In genomic region chr9:136593581-136593980, GRCh38 we compare ENCODE assay signal across 32 cellular contexts.
"Had no signal": no experiment of that assay in that cellular context is flagged by ENCODE, and none has a peak within 500 bp of the region (broad histone marks: within the 10 kb centered on the region; RNA-seq: fewer than 3 reads in every experiment).

No MANE protein-coding gene starts in this region.

- H3K36me3 ChIP-seq: adrenal gland, breast epithelium, cardiac muscle cell, esophagus squamous epithelium had no signal

- ATAC-seq: activated naive CD8-positive, alpha-beta T cell treated with anti-CD3 and anti-CD28 coated beads, Interleukin-2, amount 50 U/mL, for 24 hours; activated T-cell treated with anti-CD3 and anti-CD28 coated beads, Interleukin-2, amount 50 U/mL, for 72 hours; body of pancreas; effector memory CD8-positive, alpha-beta T cell; T-helper 17 cell had no signal

- H3K27ac Mint-ChIP-seq: activated CD4-positive, alpha-beta memory T cell treated with anti-CD3 and anti-CD28 coated beads, Interleukin-2, amount 10 ng/mL, durations not matched to agents 7 days and 5 days; activated CD4-positive, alpha-beta T cell treated with anti-CD3 and anti-CD28 coated beads, Interleukin-2, amount 10 ng/mL, durations not matched to agents 7 days and 5 days; activated naive CD8-positive, alpha-beta T cell treated with anti-CD3 and anti-CD28 coated beads for 36 hours; activated naive CD8-positive, alpha-beta T cell treated with anti-CD3 and anti-CD28 coated beads, Interleukin-2, amount 50 U/mL, for 24 hours; activated T-cell treated with anti-CD3 and anti-CD28 coated beads, Interleukin-2, amount 50 U/mL, for 24 hours; activated T-cell treated with anti-CD3 and anti-CD28 coated beads, Interleukin-2, amount 50 U/mL, for 72 hours; T-helper 17 cell had no signal

- H3K9me3 Mint-ChIP-seq: activated CD4-positive, alpha-beta memory T cell treated with anti-CD3 and anti-CD28 coated beads, Interleukin-2, amount 10 ng/mL, durations not matched to agents 7 days and 5 days; activated CD4-positive, alpha-beta T cell treated with anti-CD3 and anti-CD28 coated beads, Interleukin-2, amount 10 ng/mL, durations not matched to agents 7 days and 5 days; activated naive CD8-positive, alpha-beta T cell treated with anti-CD3 and anti-CD28 coated beads for 36 hours; activated naive CD8-positive, alpha-beta T cell treated with anti-CD3 and anti-CD28 coated beads, Interleukin-2, amount 50 U/mL, for 24 hours; activated T-cell treated with anti-CD3 and anti-CD28 coated beads, Interleukin-2, amount 50 U/mL, for 24 hours; activated T-cell treated with anti-CD3 and anti-CD28 coated beads, Interleukin-2, amount 50 U/mL, for 72 hours; central memory CD8-positive, alpha-beta T cell; effector memory CD8-positive, alpha-beta T cell had no signal

- H3K27me3 Mint-ChIP-seq: activated CD4-positive, alpha-beta memory T cell treated with anti-CD3 and anti-CD28 coated beads, Interleukin-2, amount 10 ng/mL, durations not matched to agents 7 days and 5 days; activated CD4-positive, alpha-beta T cell treated with anti-CD3 and anti-CD28 coated beads, Interleukin-2, amount 10 ng/mL, durations not matched to agents 7 days and 5 days; activated naive CD8-positive, alpha-beta T cell treated with anti-CD3 and anti-CD28 coated beads, Interleukin-2, amount 50 U/mL, for 24 hours had no signal

- H3K4me1 Mint-ChIP-seq: activated CD4-positive, alpha-beta memory T cell treated with anti-CD3 and anti-CD28 coated beads, Interleukin-2, amount 10 ng/mL, durations not matched to agents 7 days and 5 days had no signal

- H3K9me3 ChIP-seq: adrenal gland, body of pancreas, breast epithelium, esophagus squamous epithelium had no signal

- DNase-seq: activated CD4-positive, alpha-beta memory T cell treated with anti-CD3 and anti-CD28 coated beads, Interleukin-2, amount 10 ng/mL, durations not matched to agents 7 days and 5 days; activated CD4-positive, alpha-beta T cell treated with anti-CD3 and anti-CD28 coated beads for 4 hours; activated CD4-positive, alpha-beta T cell treated with anti-CD3 and anti-CD28 coated beads, Interleukin-2, amount 10 ng/mL, durations not matched to agents 7 days and 5 days; activated CD4-positive, alpha-beta T cell treated with anti-CD3 and anti-CD28 coated beads, Interleukin-2, amount 50 U/mL, for 4 hours; activated CD4-positive, CD25-positive, alpha-beta regulatory T cell; activated CD4-positive, CD25-positive, alpha-beta regulatory T cell treated with anti-CD3 and anti-CD28 coated beads, Interleukin-2, amount 50 U/mL, for 72 hours; activated CD8-positive, alpha-beta memory T cell treated with anti-CD3 and anti-CD28 coated beads, Interleukin-2, amount 50 U/mL, for 48 hours; activated gamma-delta T cell; activated naive CD4-positive, alpha-beta T cell; activated naive CD4-positive, alpha-beta T cell treated with anti-CD3 and anti-CD28 coated beads, Interleukin-2, amount 50 U/mL, for 16 hours; activated naive CD8-positive, alpha-beta T cell treated with anti-CD3 and anti-CD28 coated beads for 36 hours; activated naive CD8-positive, alpha-beta T cell treated with anti-CD3 and anti-CD28 coated beads, Interleukin-2, amount 50 U/mL, for 24 hours; activated T-cell treated with anti-CD3 and anti-CD28 coated beads for 4 hours; activated T-cell treated with anti-CD3 and anti-CD28 coated beads, Interleukin-2, amount 50 U/mL, for 24 hours; activated T-cell treated with anti-CD3 and anti-CD28 coated beads, Interleukin-2, amount 50 U/mL, for 72 hours; adrenal gland; amygdala; aorta; body of pancreas; dermis blood vessel endothelial cell; effector CD4-positive, alpha-beta T cell; effector memory CD8-positive, alpha-beta T cell; esophagus squamous epithelium; foreskin melanocyte; head of caudate nucleus; T-helper 1 cell; T-helper 17 cell had no signal

- H3K4me3 Mint-ChIP-seq: activated CD4-positive, alpha-beta memory T cell treated with anti-CD3 and anti-CD28 coated beads, Interleukin-2, amount 10 ng/mL, durations not matched to agents 7 days and 5 days; activated CD4-positive, alpha-beta T cell treated with anti-CD3 and anti-CD28 coated beads, Interleukin-2, amount 10 ng/mL, durations not matched to agents 7 days and 5 days; activated naive CD8-positive, alpha-beta T cell treated with anti-CD3 and anti-CD28 coated beads for 36 hours; activated naive CD8-positive, alpha-beta T cell treated with anti-CD3 and anti-CD28 coated beads, Interleukin-2, amount 50 U/mL, for 24 hours; activated T-cell treated with anti-CD3 and anti-CD28 coated beads, Interleukin-2, amount 50 U/mL, for 24 hours; activated T-cell treated with anti-CD3 and anti-CD28 coated beads, Interleukin-2, amount 50 U/mL, for 72 hours; central memory CD8-positive, alpha-beta T cell; effector memory CD8-positive, alpha-beta T cell; T-helper 17 cell had no signal

- H3K4me3 ChIP-seq: adrenal gland, body of pancreas, breast epithelium, cardiac muscle cell, coronary artery, esophagus squamous epithelium had no signal

- H3K4me1 ChIP-seq: breast epithelium had no signal

- H3K36me3 Mint-ChIP-seq: activated naive CD8-positive, alpha-beta T cell treated with anti-CD3 and anti-CD28 coated beads for 36 hours had no signal

- H3K27me3 ChIP-seq: adrenal gland, body of pancreas, cardiac muscle cell had no signal

- H3K27ac ChIP-seq: adrenal gland, body of pancreas, breast epithelium, cardiac muscle cell, coronary artery, epithelial cell of prostate, esophagus squamous epithelium had no signal
